1 cellular context compared by ENCODE assay signal in the genomic region with DNA sequence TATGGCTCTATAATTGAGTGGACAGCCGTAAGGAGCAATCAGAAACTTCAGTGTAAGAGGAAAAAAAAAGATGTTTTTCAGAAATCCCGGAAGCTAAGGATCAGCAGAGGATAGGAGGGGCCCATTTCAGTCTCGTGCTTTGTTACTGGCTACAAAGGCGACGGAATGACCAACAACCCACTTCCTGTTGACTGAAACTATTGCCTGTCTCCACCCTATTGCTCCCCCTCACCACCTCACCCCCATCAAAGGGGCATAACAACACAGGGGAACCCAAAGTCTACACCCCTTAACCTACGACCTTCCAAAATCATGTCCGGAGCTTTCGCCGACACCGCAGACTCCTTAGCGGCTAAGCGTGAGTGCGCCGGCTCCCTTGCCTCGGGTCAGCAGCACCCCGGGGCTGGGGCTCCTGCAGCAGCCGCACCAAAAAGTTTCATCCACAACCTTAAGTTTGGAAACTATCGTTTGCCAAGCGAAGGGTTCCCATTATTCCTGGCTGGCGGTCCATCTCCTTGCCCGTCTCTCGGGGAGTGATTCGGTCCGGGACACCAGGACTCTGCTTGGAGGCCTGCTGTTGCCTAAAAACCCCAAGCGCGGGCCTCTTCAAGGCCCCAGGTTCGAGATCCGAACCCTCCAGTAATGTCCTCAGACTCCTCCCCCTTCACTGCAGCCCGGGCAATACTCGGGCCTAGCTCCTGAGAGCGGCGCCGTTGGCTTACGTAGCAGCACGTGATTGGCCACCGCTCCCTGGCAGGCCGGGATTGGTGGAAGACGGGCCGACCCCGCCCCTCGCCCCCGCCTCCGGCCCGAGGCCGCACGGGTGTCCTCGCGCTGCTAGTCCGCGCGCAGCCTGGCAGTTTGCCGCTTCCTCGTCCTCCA.
TF ChIP-seq lines count a peak whose summit lies in the region.

TSS of gene TPP2 (plus strand) at position 840 of the 882 bp plus-strand sequence. CDS start 53 bp downstream, outside the sequence.

TF ChIP-seq in HepG2, 621 proteins besides CTCF, POLR2A, EP300 and RAD21 (continued from another document and continues in another):
- TF ChIP-seq, protein P1, sequence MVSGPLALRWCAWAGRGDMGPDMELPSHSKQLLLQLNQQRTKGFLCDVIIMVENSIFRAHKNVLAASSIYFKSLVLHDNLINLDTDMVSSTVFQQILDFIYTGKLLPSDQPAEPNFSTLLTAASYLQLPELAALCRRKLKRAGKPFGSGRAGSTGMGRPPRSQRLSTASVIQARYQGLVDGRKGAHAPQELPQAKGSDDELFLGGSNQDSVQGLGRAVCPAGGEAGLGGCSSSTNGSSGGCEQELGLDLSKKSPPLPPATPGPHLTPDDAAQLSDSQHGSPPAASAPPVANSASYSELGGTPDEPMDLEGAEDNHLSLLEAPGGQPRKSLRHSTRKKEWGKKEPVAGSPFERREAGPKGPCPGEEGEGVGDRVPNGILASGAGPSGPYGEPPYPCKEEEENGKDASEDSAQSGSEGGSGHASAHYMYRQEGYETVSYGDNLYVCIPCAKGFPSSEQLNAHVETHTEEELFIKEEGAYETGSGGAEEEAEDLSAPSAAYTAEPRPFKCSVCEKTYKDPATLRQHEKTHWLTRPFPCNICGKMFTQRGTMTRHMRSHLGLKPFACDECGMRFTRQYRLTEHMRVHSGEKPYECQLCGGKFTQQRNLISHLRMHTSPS (CRISPR knock-in tag; IDR thresholded peaks at IDR 0.05; ENCODE audit: low read depth): no peak
- TF ChIP-seq MTA1 (CRISPR knock-in tag; IDR thresholded peaks at IDR 0.05; ENCODE audit: borderline replicate concordance) (no peak), FOXA3 (CRISPR knock-in tag; IDR thresholded peaks at IDR 0.05) (peak; percentile 66), MYNN (CRISPR knock-in tag; IDR thresholded peaks at IDR 0.05; ENCODE audit: low read depth) (no peak), SRSF9 (IDR thresholded peaks at IDR 0.05; ENCODE audit: borderline replicate concordance, insufficient read depth, low read depth, low read length, poor library complexity, severe bottlenecking) (no peak), KAT2B (IDR thresholded peaks at IDR 0.05; ENCODE audit: borderline replicate concordance, low read depth, low read length) (no peak), ZNF891 (CRISPR knock-in tag; IDR thresholded peaks at IDR 0.05) (no peak; the same call in 1 of the 2 replicates), ZNF34 (CRISPR knock-in tag; IDR thresholded peaks at IDR 0.05; ENCODE audit: borderline replicate concordance) (no peak), KLF13 (CRISPR knock-in tag; IDR thresholded peaks at IDR 0.05) (no peak), ZNF101 (CRISPR knock-in tag; IDR thresholded peaks at IDR 0.05; ENCODE audit: borderline replicate concordance, low read depth) (no peak), ZFP36L2 (CRISPR knock-in tag; IDR thresholded peaks at IDR 0.05) (no peak), PBX3 (CRISPR knock-in tag; IDR thresholded peaks at IDR 0.05; ENCODE audit: borderline replicate concordance) (no peak), REL (CRISPR knock-in tag; conservative IDR thresholded peaks at IDR 0.05) (no peak), ZMAT3 (CRISPR knock-in tag; conservative IDR thresholded peaks at IDR 0.05) (peak; percentile 74; the same call in 1 of the 2 replicates), RXRB (CRISPR knock-in tag; IDR thresholded peaks at IDR 0.05; ENCODE audit: borderline replicate concordance) (peak; percentile 48), ZNF543 (CRISPR knock-in tag; IDR thresholded peaks at IDR 0.05) (no peak), CBX1 (IDR thresholded peaks at IDR 0.05; ENCODE audit: low read depth) (no peak), HCFC1 (IDR thresholded peaks at IDR 0.05; ENCODE audit: low read depth, low read length) (0 out of 2 replicates have a peak, but pooled peaks have one; percentile 9), ZBTB34 (CRISPR knock-in tag; IDR thresholded peaks at IDR 0.05) (no peak), ZNF800 (CRISPR knock-in tag; IDR thresholded peaks at IDR 0.05) (peak; percentile 38; the same call in 1 of the 2 replicates), FOSL2 (CRISPR knock-in tag; IDR thresholded peaks at IDR 0.05) (peak; percentile 26; the same call in 1 of the 2 replicates), ZNF615 (CRISPR knock-in tag; IDR thresholded peaks at IDR 0.05; ENCODE audit: borderline replicate concordance) (no peak), ZNF672 (CRISPR knock-in tag; IDR thresholded peaks at IDR 0.05) (no peak), BORCS8-MEF2B (CRISPR knock-in tag; IDR thresholded peaks at IDR 0.05) (peak; percentile 71; the same call in 1 of the 2 replicates), KDM1A (CRISPR knock-in tag; IDR thresholded peaks at IDR 0.05) (no peak), BCLAF1 (IDR thresholded peaks at IDR 0.05) (no peak), WIZ (CRISPR knock-in tag; IDR thresholded peaks at IDR 0.05) (no peak), ZNF746 (CRISPR knock-in tag; IDR thresholded peaks at IDR 0.05) (no peak), ZNF710 (CRISPR knock-in tag; IDR thresholded peaks at IDR 0.05; ENCODE audit: borderline replicate concordance) (peak; percentile 67; the same call in 1 of the 2 replicates), ZBTB7A (CRISPR knock-in tag; IDR thresholded peaks at IDR 0.05) (no peak), MAFK (conservative IDR thresholded peaks at IDR 0.05 in 1 of 2, IDR thresholded peaks at IDR 0.05 in 1 of 2; ENCODE audit: low read length in 2 of 2) (no peak), ELF1 (CRISPR knock-in tag; IDR thresholded peaks at IDR 0.05) (peak; percentile 80), TSC22D2 (CRISPR knock-in tag; IDR thresholded peaks at IDR 0.05; ENCODE audit: borderline replicate concordance) (no peak), CREB1 (IDR thresholded peaks at IDR 0.05) (peak; percentile 95), CREB1 (CRISPR knock-in tag; IDR thresholded peaks at IDR 0.05) (peak; percentile 97), ATF6 (CRISPR knock-in tag; conservative IDR thresholded peaks at IDR 0.05) (no peak), ZNF441 (CRISPR knock-in tag; IDR thresholded peaks at IDR 0.05; ENCODE audit: borderline replicate concordance) (no peak), POLR2AphosphoS2 (IDR thresholded peaks at IDR 0.05; ENCODE audit: low read depth, low read length) (no peak)
- TF ChIP-seq, protein P2, sequence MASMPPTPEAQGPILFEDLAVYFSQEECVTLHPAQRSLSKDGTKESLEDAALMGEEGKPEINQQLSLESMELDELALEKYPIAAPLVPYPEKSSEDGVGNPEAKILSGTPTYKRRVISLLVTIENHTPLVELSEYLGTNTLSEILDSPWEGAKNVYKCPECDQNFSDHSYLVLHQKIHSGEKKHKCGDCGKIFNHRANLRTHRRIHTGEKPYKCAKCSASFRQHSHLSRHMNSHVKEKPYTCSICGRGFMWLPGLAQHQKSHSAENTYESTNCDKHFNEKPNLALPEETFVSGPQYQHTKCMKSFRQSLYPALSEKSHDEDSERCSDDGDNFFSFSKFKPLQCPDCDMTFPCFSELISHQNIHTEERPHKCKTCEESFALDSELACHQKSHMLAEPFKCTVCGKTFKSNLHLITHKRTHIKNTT (CRISPR knock-in tag; IDR thresholded peaks at IDR 0.05): no peak
- TF ChIP-seq, protein P3, sequence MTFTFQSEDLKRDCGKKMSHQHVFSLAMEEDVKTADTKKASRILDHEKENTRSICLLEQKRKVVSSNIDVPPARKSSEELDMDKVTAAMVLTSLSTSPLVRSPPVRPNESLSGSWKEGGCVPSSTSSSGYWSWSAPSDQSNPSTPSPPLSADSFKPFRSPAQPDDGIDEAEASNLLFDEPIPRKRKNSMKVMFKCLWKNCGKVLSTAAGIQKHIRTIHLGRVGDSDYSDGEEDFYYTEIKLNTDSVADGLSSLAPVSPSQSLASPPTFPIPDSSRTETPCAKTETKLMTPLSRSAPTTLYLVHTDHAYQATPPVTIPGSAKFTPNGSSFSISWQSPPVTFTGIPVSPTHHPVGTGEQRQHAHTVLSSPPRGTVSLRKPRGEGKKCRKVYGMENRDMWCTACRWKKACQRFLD (CRISPR knock-in tag; IDR thresholded peaks at IDR 0.05; ENCODE audit: borderline replicate concordance): no peak; the same call in 1 of the 2 replicates
- TF ChIP-seq, protein P4, sequence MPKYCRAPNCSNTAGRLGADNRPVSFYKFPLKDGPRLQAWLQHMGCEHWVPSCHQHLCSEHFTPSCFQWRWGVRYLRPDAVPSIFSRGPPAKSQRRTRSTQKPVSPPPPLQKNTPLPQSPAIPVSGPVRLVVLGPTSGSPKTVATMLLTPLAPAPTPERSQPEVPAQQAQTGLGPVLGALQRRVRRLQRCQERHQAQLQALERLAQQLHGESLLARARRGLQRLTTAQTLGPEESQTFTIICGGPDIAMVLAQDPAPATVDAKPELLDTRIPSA (CRISPR knock-in tag; IDR thresholded peaks at IDR 0.05; ENCODE audit: borderline replicate concordance): no peak
